In the genomic region with DNA sequence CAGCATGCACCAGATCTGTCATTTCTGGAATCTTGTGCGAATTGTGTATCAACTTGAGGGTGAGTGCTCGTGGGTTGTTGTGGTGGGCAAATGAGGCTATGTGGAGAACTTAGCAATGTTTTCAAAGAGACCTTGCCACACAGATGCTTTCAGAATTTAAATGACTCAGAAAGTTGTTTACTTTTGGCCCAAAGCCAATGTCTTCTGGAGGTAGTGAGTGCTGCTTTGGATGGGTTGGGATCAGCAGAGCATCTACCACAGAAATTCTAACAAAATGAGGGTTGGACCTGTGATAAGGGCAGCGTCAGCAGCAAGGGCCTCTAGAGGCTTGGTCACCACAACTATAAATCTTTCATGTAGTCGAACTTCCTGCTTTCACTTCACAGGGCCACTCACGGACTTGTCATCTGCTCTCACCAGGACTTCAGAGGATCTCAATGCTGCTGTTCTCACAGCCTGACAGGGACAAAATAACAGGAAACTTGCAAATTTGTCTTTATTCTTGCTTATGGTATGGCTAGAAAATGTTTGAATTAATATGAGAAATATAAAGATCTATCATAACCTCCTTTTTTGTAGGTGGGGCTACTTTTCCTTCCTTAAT, we compare ENCODE assay signal across 8 cellular contexts.
DNase-seq lines count a peak whose midpoint lies in the region; ATAC-seq lines count a peak whose summit lies in the region.

No MANE protein-coding gene starts in this region.

- peak; percentile 94 for ATAC-seq in GM21723 (IDR thresholded peaks at IDR 0.05; ENCODE audit: unreplicated experiment)
- peak; percentile 59 for ATAC-seq in aorta (ENCODE audit: low FRiP score)

- no peak overlapping the region for H3K27ac ChIP-seq in aorta (ENCODE audit: low read depth in 1 of 2, low read length in 2 of 2)

- no peaks in the 10 kb centered on the region for H3K4me1 ChIP-seq in aorta (ENCODE audit: control insufficient read depth in 1 of 2, insufficient read depth in 2 of 2, low read length in 2 of 2)

- intact Hi-C loops in aorta (cut with DNase I), result no loop called here
- intact Hi-C loops in posterior cingulate gyrus (cut with DNase I), result no loop called here

- no peak overlapping the region for H3K4me3 ChIP-seq in aorta (ENCODE audit: low read length in 2 of 2)

- WGBS in aorta, 2 donors, result 23% methylated on average over 5 of the region's 5 CpGs

- H3K36me3 ChIP-seq in aorta (ENCODE audit: control insufficient read depth in 1 of 2, insufficient read depth in 2 of 2, low read length in 1 of 2), result no peaks in the 10 kb centered on the region

- peak in 2 of 3 donors; percentile 26 to 32 for DNase-seq in stimulated activated CD4-positive, alpha-beta T cell treated with anti-CD3 and anti-CD28 coated beads, Interleukin-12 subunit alpha, Interleukin-12 subunit beta, amount 100 ng/mL, for 48 hours (ENCODE audit: low read depth in 2 of 3, low spot score in 1 of 3)
- DNase-seq in stimulated activated CD4-positive, alpha-beta T cell treated with anti-CD3 and anti-CD28 coated beads, Interleukin-4, amount 100 ng/mL, for 4 hours, result no peak
- DNase-seq in HT-29 (ENCODE audit: low spot score) (peak; percentile 65), T1000 (lab: John Stamatoyannopoulos, UW) (peak; percentile 81), islet precursor cell (peak; percentile 66), aorta (peak in 1 of 2 donors; percentile 69), posterior cingulate gyrus (no peak)

- H3K27me3 ChIP-seq in aorta (ENCODE audit: control insufficient read depth in 1 of 2, insufficient read depth in 2 of 2, low read length in 1 of 2), result no peaks in the 10 kb centered on the region

- no peaks in the 10 kb centered on the region for H3K9me3 ChIP-seq in aorta (ENCODE audit: control insufficient read depth, low read length)

Comparison
In these comparisons a context has a peak if more than half of its experiments do, and no peak if none do; other contexts are left out.
1. DNase-seq: peak in stimulated activated CD4-positive, alpha-beta T cell treated with anti-CD3 and anti-CD28 coated beads, Interleukin-12 subunit alpha, Interleukin-12 subunit beta, amount 100 ng/mL, for 48 hours (2 of 3), HT-29 (single experiment), T1000 (single experiment) and islet precursor cell (single experiment); none in stimulated activated CD4-positive, alpha-beta T cell treated with anti-CD3 and anti-CD28 coated beads, Interleukin-4, amount 100 ng/mL, for 4 hours (0 of 2) and posterior cingulate gyrus (0 of 10).